ENCODE assay signal across 8 cellular contexts in the genomic region with DNA sequence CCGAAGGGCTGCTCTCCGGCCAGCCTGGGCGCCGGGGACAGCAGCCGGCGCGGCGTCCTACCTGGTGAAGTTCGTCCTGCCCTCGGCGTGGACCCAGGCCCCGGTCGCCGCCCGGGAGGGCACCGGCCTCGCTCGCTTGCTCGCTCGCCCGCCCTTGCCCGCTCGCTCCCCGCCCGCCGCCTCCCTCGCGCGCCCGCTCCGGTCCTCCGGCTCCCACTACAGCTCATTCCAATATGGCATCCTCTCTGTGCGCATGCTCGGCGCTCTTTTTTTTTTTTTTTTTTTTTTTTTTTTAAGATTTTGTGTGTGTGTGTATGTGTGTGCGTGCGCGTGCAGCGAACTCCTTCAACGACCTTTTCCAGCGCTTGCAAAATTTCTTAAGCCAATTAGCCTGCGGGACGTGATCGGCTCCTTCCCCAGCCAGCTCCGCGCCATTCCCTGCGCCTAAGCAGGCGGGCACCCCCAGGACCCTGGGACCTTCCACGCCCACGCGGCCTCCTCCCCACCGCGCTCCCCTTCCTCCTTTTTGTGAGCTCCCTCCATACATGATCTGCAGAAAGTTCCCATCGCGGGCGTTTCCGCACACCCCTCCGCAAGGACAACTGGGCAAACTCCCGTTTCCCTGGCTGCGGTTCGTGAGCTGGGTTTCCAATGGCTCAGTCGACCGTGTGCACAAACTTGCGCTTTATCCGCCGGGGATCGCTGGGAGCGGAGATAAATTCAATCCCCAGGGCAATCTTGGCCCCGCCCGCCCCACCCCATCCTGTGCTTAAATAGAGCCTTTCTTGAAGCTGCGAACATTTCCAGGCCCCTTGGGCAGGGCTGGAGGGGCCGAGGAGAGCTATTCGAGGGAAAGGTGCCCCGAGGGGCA. TPM values are rescaled to one million over a fixed set of nuclear protein-coding genes. Genes with fewer than 3 reads are reported as not detected.
DNase-seq lines count a peak whose midpoint lies in the region; ATAC-seq and TF ChIP-seq lines count a peak whose summit lies in the region.

A gene (minus strand): TSS at position 235 of the 871 bp plus-strand sequence. CDS start 29,136 bp downstream, outside the sequence.

- peaks cover 38% of the 10 kb centered on the region for H3K27me3 ChIP-seq in gastroesophageal sphincter
- H3K27me3 ChIP-seq in neural progenitor cell, result peaks cover 96% of the 10 kb centered on the region

- peak within 1 kb of the TSS; percentile 97 for H2AFZ ChIP-seq in neural progenitor cell (replicated peaks)

- DNase-seq in 8988T, result peak; percentile 69
- peak; percentile 78 for DNase-seq in RPMI8226
- DNase-seq in activated naive CD4-positive, alpha-beta T cell treated with anti-CD3 and anti-CD28 coated beads, Interleukin-2, amount 10 ng/mL, durations not matched to agents 7 days and 5 days, result peak; percentile 79
- DNase-seq in neural progenitor cell (ENCODE audit: low spot score), result peak; percentile 82

- WGBS in gastroesophageal sphincter (ENCODE audit: low coverage in 1 of 2), 2 donors, result 0% methylated on average over 4 to 20 of the region's 74 CpGs
- WGBS in urinary bladder, result under 1% methylated on average over 74 of the region's 74 CpGs

- CTCF ChIA-PET in activated naive CD4-positive, alpha-beta T cell treated with anti-CD3 and anti-CD28 coated beads, Interleukin-2, amount 10 ng/mL, durations not matched to agents 7 days and 5 days (lab: Charles Lee), result interaction anchor here (0.7 to 6.2 kb wide), 14 partner anchors 9 to 965 kb away, joined by 3 to 56 read pairs (median 4); no protein-coding TSS in a partner anchor

- peak within 1 kb of the TSS; percentile 78 to 94 for H3K4me3 ChIP-seq in gastroesophageal sphincter
- H3K4me3 ChIP-seq in neural progenitor cell, result peak within 1 kb of the TSS; percentile 68
- H3K4me3 ChIP-seq in urinary bladder (ENCODE audit: low read depth, low read length), result peak within 1 kb of the TSS; percentile 55

- peaks cover 0 to 63% (median 15%) of the 10 kb centered on the region in 3 donors for H3K4me1 ChIP-seq in gastroesophageal sphincter
- H3K4me1 ChIP-seq in neural progenitor cell, result peaks cover 24% of the 10 kb centered on the region
- H3K4me1 ChIP-seq in urinary bladder (ENCODE audit: insufficient read depth), result no peaks in the 10 kb centered on the region

- peaks cover 5% of the 10 kb centered on the region for H4K20me1 ChIP-seq in neural progenitor cell (ENCODE audit: low read depth)

- H3K4me1 Mint-ChIP-seq in activated naive CD4-positive, alpha-beta T cell treated with anti-CD3 and anti-CD28 coated beads, Interleukin-2, amount 10 ng/mL, durations not matched to agents 7 days and 5 days, result peaks cover 51% of the 10 kb centered on the region
- peaks cover 19% of the 10 kb centered on the region for H3K4me1 Mint-ChIP-seq in neural progenitor cell

- no peaks in the 10 kb centered on the region for H3K36me3 ChIP-seq in gastroesophageal sphincter
- H3K36me3 ChIP-seq in neural progenitor cell, result no peaks in the 10 kb centered on the region
- H3K36me3 ChIP-seq in urinary bladder (ENCODE audit: insufficient read depth), result no peaks in the 10 kb centered on the region

- no peaks in the 10 kb centered on the region for H3K79me2 ChIP-seq in neural progenitor cell (ENCODE audit: low read depth)

- peak in 1 of 2 donors; percentile 45 for TF ChIP-seq POLR2A in gastroesophageal sphincter (IDR thresholded peaks at IDR 0.05)

- H3K27ac ChIP-seq in gastroesophageal sphincter, result peak within 1 kb of the TSS; percentile 58 to 89 (median 80)
- no peak within 1 kb of the TSS for H3K27ac ChIP-seq in neural progenitor cell
- no peak within 1 kb of the TSS for H3K27ac ChIP-seq in urinary bladder (ENCODE audit: low read depth)

- H3K27ac Mint-ChIP-seq in activated naive CD4-positive, alpha-beta T cell treated with anti-CD3 and anti-CD28 coated beads, Interleukin-2, amount 10 ng/mL, durations not matched to agents 7 days and 5 days, result peak within 1 kb of the TSS; percentile 92
- peak within 1 kb of the TSS; percentile 15 for H3K27ac Mint-ChIP-seq in neural progenitor cell

- TF ChIP-seq CTCF in gastroesophageal sphincter (IDR thresholded peaks at IDR 0.05), result peak in 3 of 4 experiments; percentile 7 to 53 (median 36)
- no peak for TF ChIP-seq CTCF in neural progenitor cell (IDR thresholded peaks at IDR 0.05)

- peaks cover 9% of the 10 kb centered on the region for H3K36me3 Mint-ChIP-seq in activated naive CD4-positive, alpha-beta T cell treated with anti-CD3 and anti-CD28 coated beads, Interleukin-2, amount 10 ng/mL, durations not matched to agents 7 days and 5 days
- no peaks in the 10 kb centered on the region for H3K36me3 Mint-ChIP-seq in neural progenitor cell

- H3K4me2 ChIP-seq in neural progenitor cell, result peak within 1 kb of the TSS; percentile 98

- peaks cover 31% of the 10 kb centered on the region for H3K27me3 Mint-ChIP-seq in activated naive CD4-positive, alpha-beta T cell treated with anti-CD3 and anti-CD28 coated beads, Interleukin-2, amount 10 ng/mL, durations not matched to agents 7 days and 5 days
- peaks cover 41% of the 10 kb centered on the region for H3K27me3 Mint-ChIP-seq in neural progenitor cell (ENCODE audit: insufficient read depth, low read depth)

- H3K4me3 Mint-ChIP-seq in activated naive CD4-positive, alpha-beta T cell treated with anti-CD3 and anti-CD28 coated beads, Interleukin-2, amount 10 ng/mL, durations not matched to agents 7 days and 5 days, result peak within 1 kb of the TSS; percentile 90
- peak within 1 kb of the TSS; percentile 94 for H3K4me3 Mint-ChIP-seq in neural progenitor cell

- no peak for TF ChIP-seq EP300 in gastroesophageal sphincter (IDR thresholded peaks at IDR 0.05)

- peaks cover 17% of the 10 kb centered on the region for H3F3A ChIP-seq in neural progenitor cell (ENCODE audit: low read depth)

- ATAC-seq in GM18861 (IDR thresholded peaks at IDR 0.05; ENCODE audit: unreplicated experiment) (peak; percentile 32), HG03196 (IDR thresholded peaks at IDR 0.05; ENCODE audit: unreplicated experiment) (peak; percentile 40), gastroesophageal sphincter (peak; percentile 64)

- H3K9me3 ChIP-seq in gastroesophageal sphincter, result no peaks in the 10 kb centered on the region
- H3K9me3 ChIP-seq in neural progenitor cell (ENCODE audit: low read depth), result no peaks in the 10 kb centered on the region

- H3K9me3 Mint-ChIP-seq in activated naive CD4-positive, alpha-beta T cell treated with anti-CD3 and anti-CD28 coated beads, Interleukin-2, amount 10 ng/mL, durations not matched to agents 7 days and 5 days, result no peaks in the 10 kb centered on the region
- H3K9me3 Mint-ChIP-seq in neural progenitor cell, result no peaks in the 10 kb centered on the region

- no peak within 1 kb of the TSS for H3K9ac ChIP-seq in neural progenitor cell

RNA-seq across cellular contexts. Expression of the gene that starts here (rescaled TPM):
- total RNA-seq in gastroesophageal sphincter (10 to 100 TPM in 2 of 4 donors, 1 to 10 TPM in 2; 6.9 to 14.3 (median 11.4) TPM), neural progenitor cell (ENCODE audit: low replicate concordance) (1.8 and 2.6 TPM in 2 replicates), urinary bladder (30.9 TPM)
- polyA plus RNA-seq in urinary bladder, result 5.0 TPM

Comparison
In these comparisons a context has a peak if more than half of its experiments do, and no peak if none do; other contexts are left out.
1. H3K27ac ChIP-seq: peak in gastroesophageal sphincter (4 of 4); none in neural progenitor cell (single experiment) and urinary bladder (single experiment).
2. Peak in every context shown above with its lines, with median percentiles within 50 percentile points of each other: DNase-seq, ATAC-seq and H3K4me3 ChIP-seq.